19 cellular contexts compared by ENCODE assay signal in genomic region chr1:169494343-169494742, GRCh38. TPM values are rescaled to one million over a fixed set of nuclear protein-coding genes. Genes with fewer than 3 reads are reported as not detected.
DNase-seq lines count a peak whose midpoint lies in the region; TF ChIP-seq lines count a peak whose summit lies in the region.
"Had no signal": no experiment of that assay in that cellular context is flagged by ENCODE, and none has a peak within 500 bp of the region (broad histone marks: within the 10 kb centered on the region; RNA-seq: fewer than 3 reads in every experiment).

No MANE protein-coding gene starts in this region.

- H3K27me3 Mint-ChIP-seq in MCF 10A (ENCODE audit: insufficient read depth, unreplicated experiment) (no peaks in the 10 kb centered on the region), progenitor cell of endocrine pancreas (no peaks in the 10 kb centered on the region)
- peaks cover 5% of the 10 kb centered on the region for H3K27me3 Mint-ChIP-seq in activated CD4-positive, alpha-beta memory T cell treated with anti-CD3 and anti-CD28 coated beads for 36 hours

- H3K4me1 Mint-ChIP-seq in MCF 10A (ENCODE audit: insufficient read depth, unreplicated experiment): peaks cover 22% of the 10 kb centered on the region
- H3K4me1 Mint-ChIP-seq in progenitor cell of endocrine pancreas (ENCODE audit: low read depth): peaks cover 10% of the 10 kb centered on the region
- H3K4me1 Mint-ChIP-seq in activated CD4-positive, alpha-beta memory T cell treated with anti-CD3 and anti-CD28 coated beads for 36 hours (ENCODE audit: low read depth): peaks cover 37% of the 10 kb centered on the region
- H3K4me1 Mint-ChIP-seq: B cell had no signal

- H3K4me1 ChIP-seq in breast epithelium: no peaks in the 10 kb centered on the region
- H3K4me1 ChIP-seq in ascending aorta: no peaks in the 10 kb centered on the region
- H3K4me1 ChIP-seq: A549; BLaER1 treated with 17β-estradiol and CSF1 and Interleukin-3, amounts not matched to agents 10 nM and 100 nM had no signal

- no peak overlapping the region for H3K4me3 ChIP-seq in breast epithelium
- no peak overlapping the region for H3K4me3 ChIP-seq in ascending aorta
- H3K4me3 ChIP-seq: A549; BLaER1 treated with 17β-estradiol and CSF1 and Interleukin-3, amounts not matched to agents 10 nM and 100 nM; GM12878 had no signal

- BruUV-seq in MCF 10A (replicated peaks; lab: Mats Ljungman, UMichigan): no TSS peak

- H3K36me3 ChIP-seq in breast epithelium (no peaks in the 10 kb centered on the region), ascending aorta (no peaks in the 10 kb centered on the region)
- H3K36me3 ChIP-seq: BLaER1 treated with 17β-estradiol and CSF1 and Interleukin-3, amounts not matched to agents 10 nM and 100 nM had no signal

- H3K9me3 Mint-ChIP-seq in MCF 10A (ENCODE audit: unreplicated experiment) (no peaks in the 10 kb centered on the region), progenitor cell of endocrine pancreas (ENCODE audit: low read depth) (peaks cover 3% of the 10 kb centered on the region)
- H3K9me3 Mint-ChIP-seq in activated CD4-positive, alpha-beta memory T cell treated with anti-CD3 and anti-CD28 coated beads for 36 hours: peaks cover 8% of the 10 kb centered on the region
- H3K9me3 Mint-ChIP-seq: CD4-positive, alpha-beta T cell; CD8-positive, alpha-beta T cell had no signal

- CTCF ChIA-PET in MCF 10A (lab: Yijun Ruan, JAX): interaction anchor here (1.3 to 2.3 kb wide), 4 partner anchors 11 to 56 kb away, joined by 4 to 10 read pairs (median 5); no protein-coding TSS in a partner anchor
- CTCF ChIA-PET in activated CD4-positive, alpha-beta memory T cell treated with anti-CD3 and anti-CD28 coated beads for 36 hours (lab: Charles Lee): no interaction called here

- DNase-seq in MCF 10A (ENCODE audit: unreplicated experiment) (no peak), breast epithelium (ENCODE audit: low spot score in 2 of 2) (no peak), epithelial cell of prostate (ENCODE audit: low read depth, low spot score) (no peak), progenitor cell of endocrine pancreas (ENCODE audit: low spot score, unreplicated experiment) (no peak), ascending aorta (ENCODE audit: low spot score in 2 of 2) (no peak)
- DNase-seq in activated CD4-positive, alpha-beta memory T cell treated with anti-CD3 and anti-CD28 coated beads for 36 hours: no peak
- DNase-seq: AML-193; Caco-2; Calu3; CD4-positive, alpha-beta T cell; CD8-positive, alpha-beta T cell; DMS79 treated with DMSO at 0.1 percent for 48 hours; GF-D8 had no signal

- H3K9me3 ChIP-seq in breast epithelium: no peaks in the 10 kb centered on the region
- H3K9me3 ChIP-seq in ascending aorta: no peaks in the 10 kb centered on the region
- H3K9me3 ChIP-seq: A549, Caco-2 had no signal

- intact Hi-C loops in MCF 10A (cut with micrococcal nuclease): no loop called here
- intact Hi-C loops in breast epithelium (cut with DNase I; ENCODE audit: low total_unique reads): loop anchor here (5.0 kb wide), 1 partner anchor 382 kb away; no protein-coding TSS in a partner anchor
- intact Hi-C loops in ascending aorta (cut with DNase I): no loop called here
- intact Hi-C loops in activated CD4-positive, alpha-beta memory T cell treated with anti-CD3 and anti-CD28 coated beads for 36 hours (cut with micrococcal nuclease): loop anchor here (5.0 to 10.0 kb wide), 2 partner anchors 1150 to 1257 kb away; no protein-coding TSS in a partner anchor

- H3K27ac ChIP-seq in breast epithelium (no peak overlapping the region), epithelial cell of prostate (peak overlapping the region; percentile 75), ascending aorta (no peak overlapping the region)
- H3K27ac ChIP-seq: 22Rv1; A549; BLaER1 treated with 17β-estradiol and CSF1 and Interleukin-3, amounts not matched to agents 10 nM and 100 nM; C4-2B had no signal

- H3K27ac Mint-ChIP-seq in MCF 10A (ENCODE audit: low read depth, unreplicated experiment): peak overlapping the region; percentile 52
- H3K27ac Mint-ChIP-seq in progenitor cell of endocrine pancreas: peak overlapping the region; percentile 21
- H3K27ac Mint-ChIP-seq in activated CD4-positive, alpha-beta memory T cell treated with anti-CD3 and anti-CD28 coated beads for 36 hours: no peak overlapping the region
- H3K27ac Mint-ChIP-seq: B cell; CD4-positive, alpha-beta T cell; CD8-positive, alpha-beta T cell had no signal

- no peaks in the 10 kb centered on the region for H3K27me3 ChIP-seq in breast epithelium
- no peaks in the 10 kb centered on the region for H3K27me3 ChIP-seq in ascending aorta
- H3K27me3 ChIP-seq: BLaER1 treated with 17β-estradiol and CSF1 and Interleukin-3, amounts not matched to agents 10 nM and 100 nM had no signal

- H3K36me3 Mint-ChIP-seq in MCF 10A (ENCODE audit: insufficient read depth, unreplicated experiment) (no peaks in the 10 kb centered on the region), progenitor cell of endocrine pancreas (ENCODE audit: insufficient read depth) (no peaks in the 10 kb centered on the region)
- peaks cover 9% of the 10 kb centered on the region for H3K36me3 Mint-ChIP-seq in activated CD4-positive, alpha-beta memory T cell treated with anti-CD3 and anti-CD28 coated beads for 36 hours
- H3K36me3 Mint-ChIP-seq: CD8-positive, alpha-beta T cell had no signal

- TF ChIP-seq CTCF in MCF 10A (IDR thresholded peaks at IDR 0.05; ENCODE audit: unreplicated experiment) (no peak), breast epithelium (IDR thresholded peaks at IDR 0.05) (no peak), progenitor cell of endocrine pancreas (IDR thresholded peaks at IDR 0.05; ENCODE audit: unreplicated experiment) (no peak), ascending aorta (IDR thresholded peaks at IDR 0.05) (no peak)

- POLR2A ChIA-PET in MCF 10A (lab: Yijun Ruan, JAX): interaction anchor here (1.3 to 5.5 kb wide), 2 partner anchors 8 to 14 kb away, joined by 9 to 56 read pairs; partner anchors contain the start of gene SLC19A2
- POLR2A ChIA-PET in activated CD4-positive, alpha-beta memory T cell treated with anti-CD3 and anti-CD28 coated beads for 36 hours (lab: Charles Lee): interaction anchor here (1.1 kb wide), 1 partner anchor 13 kb away, joined by 3 read pairs; no protein-coding TSS in a partner anchor

- H3K4me3 Mint-ChIP-seq in MCF 10A (ENCODE audit: unreplicated experiment) (no peak overlapping the region), progenitor cell of endocrine pancreas (ENCODE audit: low read depth) (no peak overlapping the region)
- H3K4me3 Mint-ChIP-seq in activated CD4-positive, alpha-beta memory T cell treated with anti-CD3 and anti-CD28 coated beads for 36 hours: no peak overlapping the region
- H3K4me3 Mint-ChIP-seq: B cell; CD4-positive, alpha-beta T cell; CD8-positive, alpha-beta T cell had no signal

- TF ChIP-seq POLR2A in breast epithelium (IDR thresholded peaks at IDR 0.05): no peak

RNA-seq across cellular contexts. Expression of gene SLC19A2, which starts 8.6 kb away (rescaled TPM):
- total RNA-seq in MCF 10A (2022) (13.9 and 16.7 TPM in 2 replicates), breast epithelium (10 to 100 TPM; 34.7 to 71.8 (median 64.2) TPM), progenitor cell of endocrine pancreas (18.1 and 19.5 TPM in 2 replicates), ascending aorta (36.7 TPM)
- 1 to 10 TPM; 8.6 to 9.4 TPM for total RNA-seq in activated CD4-positive, alpha-beta memory T cell treated with anti-CD3 and anti-CD28 coated beads for 36 hours

Comparison
In these comparisons a context has a peak if more than half of its experiments do, and no peak if none do; other contexts are left out.
1. intact Hi-C loops: an anchor here in breast epithelium (5.0 kb wide) and activated CD4-positive, alpha-beta memory T cell treated with anti-CD3 and anti-CD28 coated beads for 36 hours (5.0 to 10.0 kb wide); none called in MCF 10A and ascending aorta.